ENCODE assay signal across 9 cellular contexts in the genomic region with DNA sequence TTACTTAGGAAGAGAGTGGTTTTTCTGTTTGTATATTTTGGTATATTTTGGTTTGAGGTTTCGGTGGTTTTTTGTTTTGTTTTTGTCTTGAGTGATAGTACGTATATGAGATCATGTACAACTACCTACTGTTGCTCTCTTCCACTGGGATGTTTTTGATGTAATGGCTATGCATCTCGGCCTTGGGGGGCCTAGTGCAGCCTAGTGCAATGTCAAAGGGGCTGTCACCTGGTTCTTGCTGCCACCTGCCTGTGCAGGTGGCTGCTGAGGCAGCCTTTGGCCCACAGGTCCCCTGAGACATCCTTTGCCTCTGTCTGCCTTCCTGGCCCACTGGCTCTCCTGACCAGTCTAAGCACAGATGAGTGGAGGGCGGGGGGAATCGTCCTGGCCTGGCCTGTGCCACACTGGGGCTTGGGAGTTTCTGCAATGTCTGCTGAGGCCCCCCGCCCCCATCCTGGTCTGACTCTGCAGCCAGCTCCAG.
DNase-seq lines count a peak whose midpoint lies in the region; ATAC-seq, FAIRE-seq and TF ChIP-seq lines count a peak whose summit lies in the region.
"Had no signal": no experiment of that assay in that cellular context is flagged by ENCODE, and none has a peak within 500 bp of the region (broad histone marks: within the 10 kb centered on the region; RNA-seq: fewer than 3 reads in every experiment).

No MANE protein-coding gene starts in this region.

- no peak overlapping the region for H2AFZ ChIP-seq in DND-41 (ENCODE audit: low read depth, low read length)
- H2AFZ ChIP-seq in IMR-90 (replicated peaks; ENCODE audit: low read length, poor library complexity) = peak overlapping the region; percentile 18
- no peak overlapping the region for H2AFZ ChIP-seq in K562 (ENCODE audit: low read depth, low read length)

- H3K79me1 ChIP-seq in IMR-90 (ENCODE audit: low read depth in 1 of 2, low read length in 2 of 2) = no peaks in the 10 kb centered on the region

- no peak overlapping the region; the same call in 1 of the 2 replicates for H4K91ac ChIP-seq in IMR-90 (ENCODE audit: insufficient read depth, low read depth, low read length)

- ATAC-seq in DND-41 (ENCODE audit: insufficient read depth, low read depth) = peak; percentile 87
- peak; percentile 72 for ATAC-seq in GM19351 (IDR thresholded peaks at IDR 0.05; ENCODE audit: unreplicated experiment)
- ATAC-seq in IMR-90 (ENCODE audit: low read depth) = no peak
- ATAC-seq in K562 = no peak
- ATAC-seq in GM19324 (IDR thresholded peaks at IDR 0.05; ENCODE audit: low FRiP score, unreplicated experiment) = no peak

- peaks cover 14% of the 10 kb centered on the region for H3K9me1 ChIP-seq in IMR-90 (ENCODE audit: insufficient read depth, low read length)
- H3K9me1 ChIP-seq in K562 (ENCODE audit: control insufficient read depth, insufficient read depth, low read length) = no peaks in the 10 kb centered on the region

- H3K9me3 ChIP-seq in DND-41 (ENCODE audit: insufficient read depth, low read length, severe bottlenecking) (no peaks in the 10 kb centered on the region), IMR-90 (ENCODE audit: control insufficient read depth, insufficient read depth, low read length) (no peaks in the 10 kb centered on the region), K562 (replicated peaks; ENCODE audit: control insufficient read depth, insufficient read depth, low read depth, low read length) (no peaks in the 10 kb centered on the region), suprapubic skin (no peaks in the 10 kb centered on the region)

- H3K79me2 ChIP-seq in DND-41 (ENCODE audit: insufficient read depth, low read length) (no peaks in the 10 kb centered on the region), K562 (ENCODE audit: control insufficient read depth, insufficient read depth, low read length) (no peaks in the 10 kb centered on the region)

- no peak overlapping the region for H4K5ac ChIP-seq in IMR-90 (ENCODE audit: low read depth, low read length)

- H3K56ac ChIP-seq in IMR-90 (ENCODE audit: extremely low read depth, insufficient read depth, low read length) = no peak overlapping the region

- H3K14ac ChIP-seq in IMR-90 (replicated peaks; ENCODE audit: low read depth, low read length) = no peak overlapping the region

- peak overlapping the region; percentile 82 for H3K27ac ChIP-seq in DND-41 (ENCODE audit: low read length)
- no peak overlapping the region for H3K27ac ChIP-seq in IMR-90 (ENCODE audit: insufficient read depth, low read length)
- H3K27ac ChIP-seq in K562 (ENCODE audit: extremely low read depth, low read depth, low read length) = no peak overlapping the region
- H3K27ac ChIP-seq in suprapubic skin = no peak overlapping the region

- H2BK120ac ChIP-seq in IMR-90 (ENCODE audit: low read depth, low read length) = peak overlapping the region; percentile 21

- BruUV-seq in IMR-90 (replicated peaks; lab: Mats Ljungman, UMichigan) = no TSS peak
- no TSS peak for BruUV-seq in K562 (replicated peaks; lab: Mats Ljungman, UMichigan)

- H3K4me2 ChIP-seq in DND-41 (ENCODE audit: insufficient read depth, low read length) (peak overlapping the region; percentile 25), IMR-90 (ENCODE audit: low read depth, low read length) (no peak overlapping the region), K562 (ENCODE audit: insufficient read depth, low read length) (no peak overlapping the region)

- peaks cover 58% of the 10 kb centered on the region for H3K4me1 ChIP-seq in DND-41 (ENCODE audit: insufficient read depth, low read length)
- peaks cover 20% of the 10 kb centered on the region for H3K4me1 ChIP-seq in IMR-90 (ENCODE audit: control insufficient read depth, insufficient read depth, low read length)
- H3K4me1 ChIP-seq in K562 (replicated peaks in 1 of 2; ENCODE audit: control insufficient read depth in 2 of 2, insufficient read depth in 2 of 2, low read length in 2 of 2) = peaks cover 4 to 22% of the 10 kb centered on the region in 2 experiments; a peak in 3 of 5 replicates
- H3K4me1 ChIP-seq in suprapubic skin = no peaks in the 10 kb centered on the region

- DNase-seq in DND-41 (peak; percentile 54), IMR-90 (peak; percentile 56), K562 (ENCODE audit: extremely low read depth in 1 of 4, low spot score in 3 of 4) (no peak), suprapubic skin (ENCODE audit: low spot score in 2 of 2) (no peak), NCI-H1930 (lab: John Stamatoyannopoulos, UW) (no peak), AG20443 (ENCODE audit: low spot score) (no peak)

- H2AK5ac ChIP-seq in IMR-90 (ENCODE audit: low read depth, low read length) = peak overlapping the region; percentile 52; the same call in 1 of the 2 replicates

- no peak overlapping the region for H3K18ac ChIP-seq in IMR-90 (ENCODE audit: low read depth, low read length)

- no peak overlapping the region; a peak in 1 of 4 replicates for H4K8ac ChIP-seq in IMR-90 (ENCODE audit: low read depth in 2 of 2, low read length in 2 of 2)

- H3K27me3 ChIP-seq in DND-41 (ENCODE audit: insufficient read depth, low read length, poor library complexity) (no peaks in the 10 kb centered on the region), IMR-90 (ENCODE audit: control insufficient read depth, insufficient read depth, low read length) (peaks cover 2% of the 10 kb centered on the region; the same call in 1 of the 2 replicates), K562 (ENCODE audit: control insufficient read depth in 2 of 2, insufficient read depth in 2 of 2, low read length in 2 of 2) (no peaks in the 10 kb centered on the region), suprapubic skin (peaks cover 4% of the 10 kb centered on the region)

- H3K9ac ChIP-seq in DND-41 (ENCODE audit: low read depth, low read length) (peak overlapping the region; percentile 37), IMR-90 (ENCODE audit: low read depth, low read length) (no peak overlapping the region), K562 (ENCODE audit: insufficient read depth in 1 of 2, low read depth in 2 of 2, low read length in 2 of 2) (peak overlapping the region in 1 of 2 experiments; percentile 73; a peak in 2 of 4 replicates)

- H2BK20ac ChIP-seq in IMR-90 (ENCODE audit: low read depth, low read length) = peak overlapping the region; percentile 14; the same call in 1 of the 2 replicates

- TF ChIP-seq CTCF in DND-41 (IDR thresholded peaks at IDR 0.05; ENCODE audit: borderline replicate concordance, extremely low read depth, low read length, poor library complexity, severe bottlenecking) (peak; percentile 35), IMR-90 (conservative IDR thresholded peaks at IDR 0.05; ENCODE audit: low read depth, low read length) (no peak), K562 (IDR thresholded peaks at IDR 0.05 in 2 of 3, conservative IDR thresholded peaks at IDR 0.05 in 1 of 3; ENCODE audit: insufficient read depth in 2 of 3, low read depth in 1 of 3, low read length in 3 of 3) (no peak), suprapubic skin (IDR thresholded peaks at IDR 0.05) (no peak)

- no peak overlapping the region for H3K4me3 ChIP-seq in DND-41 (ENCODE audit: low read depth in 1 of 2, low read length in 2 of 2)
- H3K4me3 ChIP-seq in IMR-90 (ENCODE audit: insufficient read depth, low read depth, low read length) = no peak overlapping the region
- no peak overlapping the region for H3K4me3 ChIP-seq in K562
- no peak overlapping the region for H3K4me3 ChIP-seq in suprapubic skin
- H3K4me3 ChIP-seq: lung had no signal

- H2AK9ac ChIP-seq in IMR-90 (replicated peaks; ENCODE audit: low read depth, low read length, poor library complexity) = peak overlapping the region; percentile 81

- POLR2A ChIA-PET in IMR-90 (lab: Charles Lee; ENCODE audit: unreplicated experiment) (no interaction called here), K562 (lab: Yijun Ruan, JAX) (no interaction called here)

- CTCF ChIA-PET in IMR-90 (lab: Yijun Ruan, JAX) (no interaction called here), K562 (lab: Yijun Ruan, JAX; ENCODE audit: low intra/inter-chr PET ratio) (no interaction called here)

- no peak overlapping the region for H3K23ac ChIP-seq in IMR-90 (ENCODE audit: low read depth, low read length)

- dilution Hi-C loops in IMR-90 (cut with HindIII; ENCODE audit: low sequenced_read_pairs, unreplicated experiment) = no loop called here

- intact Hi-C loops in IMR-90 (cut with micrococcal nuclease) (loop anchor here (10.0 kb wide), 2 partner anchors 189 to 449 kb away; no protein-coding TSS in a partner anchor), K562 (cut with micrococcal nuclease) (no loop called here)

- peak overlapping the region; percentile 42 for H3K4ac ChIP-seq in IMR-90 (ENCODE audit: low read depth, low read length)

- no peak overlapping the region for H2BK15ac ChIP-seq in IMR-90 (ENCODE audit: low read depth, low read length)

- TF ChIP-seq EP300 in K562 (IDR thresholded peaks at IDR 0.05; ENCODE audit: low read length) = no peak
- TF ChIP-seq EP300 in suprapubic skin (IDR thresholded peaks at IDR 0.05) = no peak

- H2BK5ac ChIP-seq in IMR-90 (ENCODE audit: low read depth, low read length, poor library complexity, severe bottlenecking) = no peak overlapping the region

- no CpG with 5 or more reads among the region's 6 CpGs for WGBS in IMR-90 (ENCODE audit: extremely low coverage in 2 of 2, insufficient read length in 1 of 2), 2 experiments
- WGBS in K562 (ENCODE audit: insufficient coverage, low coverage, missing lambda C conversion rate) = 34% methylated on average over 6 of the region's 6 CpGs
- 60% methylated on average over 6 of the region's 6 CpGs for WGBS in suprapubic skin

- no peak for FAIRE-seq in K562 (lab: Jason Lieb, UNC)

- TF ChIP-seq RAD21 in IMR-90 (IDR thresholded peaks at IDR 0.05; ENCODE audit: low read length) (no peak), K562 (CRISPR knock-in tag; conservative IDR thresholded peaks at IDR 0.05 in 1 of 2, IDR thresholded peaks at IDR 0.05 in 1 of 2) (no peak)

- H3K36me3 ChIP-seq in DND-41 (ENCODE audit: insufficient read depth, low read length) = no peaks in the 10 kb centered on the region
- H3K36me3 ChIP-seq in IMR-90 (ENCODE audit: control insufficient read depth, insufficient read depth, low read length) = no peaks in the 10 kb centered on the region
- no peaks in the 10 kb centered on the region for H3K36me3 ChIP-seq in K562 (ENCODE audit: control insufficient read depth, insufficient read depth, low read length)
- no peaks in the 10 kb centered on the region for H3K36me3 ChIP-seq in suprapubic skin

- TF ChIP-seq POLR2A in IMR-90 (IDR thresholded peaks at IDR 0.05; ENCODE audit: low read depth, low read length) (no peak), K562 (conservative IDR thresholded peaks at IDR 0.05) (no peak), suprapubic skin (IDR thresholded peaks at IDR 0.05) (no peak)

- in situ Hi-C loops in IMR-90 (cut with MboI; ENCODE audit: low sequenced_read_pairs) = no loop called here
- in situ Hi-C loops in K562 (cut with MboI) = no loop called here

- no peaks in the 10 kb centered on the region for H4K20me1 ChIP-seq in DND-41 (ENCODE audit: insufficient read depth, low read length)
- H4K20me1 ChIP-seq in IMR-90 (ENCODE audit: insufficient read depth, low read length) = no peaks in the 10 kb centered on the region
- no peaks in the 10 kb centered on the region for H4K20me1 ChIP-seq in K562 (replicated peaks; ENCODE audit: control insufficient read depth, insufficient read depth, low read length)

TF ChIP-seq in IMR-90, 13 proteins besides CTCF, POLR2A, EP300 and RAD21 (continues in another document):
- no peak for TF ChIP-seq SMC3 (IDR thresholded peaks at IDR 0.05; ENCODE audit: low read depth, low read length)

TF ChIP-seq in K562, 482 proteins besides CTCF, POLR2A, EP300 and RAD21 (continues in another document):
- peak; percentile 16; the same call in 1 of the 2 replicates for TF ChIP-seq SMARCE1 (IDR thresholded peaks at IDR 0.05)

Comparison
In these comparisons a context has a peak if more than half of its experiments do, and no peak if none do; other contexts are left out.
1. ATAC-seq: peak in DND-41 (single experiment) and GM19351 (single experiment); none in IMR-90 (single experiment), K562 (single experiment) and GM19324 (single experiment).
2. DNase-seq: peak in DND-41 (single experiment) and IMR-90 (single experiment); none in K562 (0 of 4), suprapubic skin (0 of 2), NCI-H1930 (0 of 2) and AG20443 (single experiment).